12 cellular contexts compared by ENCODE assay signal in the genomic region with DNA sequence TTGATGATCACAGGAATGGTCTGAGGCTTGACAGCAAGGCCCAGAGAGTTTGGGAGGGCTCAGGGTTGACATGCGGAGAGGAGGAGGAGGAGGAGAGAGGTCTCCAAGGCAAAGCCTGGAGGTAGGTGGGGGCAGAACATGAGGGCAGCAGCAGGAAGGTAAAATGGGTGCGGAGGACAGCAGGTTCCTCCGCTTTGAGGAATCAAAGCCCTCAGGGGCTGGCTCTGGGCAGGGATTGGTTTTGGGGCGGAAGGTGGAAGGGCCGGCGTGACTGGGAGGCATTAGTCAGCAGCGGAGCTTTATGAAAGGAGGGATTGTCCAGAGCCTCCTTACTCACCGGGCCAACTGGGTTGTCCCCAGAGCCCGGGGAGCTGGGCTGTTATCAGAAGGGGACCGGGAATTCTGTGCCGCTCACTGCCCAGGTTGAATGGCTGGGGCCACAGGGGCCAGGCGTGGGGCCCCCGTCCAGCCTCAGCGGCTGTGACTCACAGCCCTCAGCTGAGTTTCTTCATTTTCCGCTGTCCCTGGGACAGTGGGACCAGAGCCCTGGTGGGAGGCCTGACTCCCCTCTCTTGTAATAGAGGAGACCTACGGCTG. TPM values are rescaled to one million over a fixed set of nuclear protein-coding genes. Genes with fewer than 3 reads are reported as not detected.
DNase-seq lines count a peak whose midpoint lies in the region; TF ChIP-seq lines count a peak whose summit lies in the region.
"Had no signal": no experiment of that assay in that cellular context is flagged by ENCODE, and none has a peak within 500 bp of the region (broad histone marks: within the 10 kb centered on the region; RNA-seq: fewer than 3 reads in every experiment).

No MANE protein-coding gene starts in this region.

- H3K4me2 ChIP-seq in osteoblast (ENCODE audit: insufficient read depth, low read length) = peak overlapping the region; percentile 16

- no peaks in the 10 kb centered on the region for H4K20me1 ChIP-seq in osteoblast (ENCODE audit: insufficient read depth, low read length)

- no peaks in the 10 kb centered on the region for H3K79me2 ChIP-seq in osteoblast (ENCODE audit: insufficient read depth, low read length)

- H3K4me3 ChIP-seq in osteoblast (ENCODE audit: insufficient read depth, low read length) = no peak overlapping the region
- no peak overlapping the region for H3K4me3 ChIP-seq in A673 (ENCODE audit: low read depth, low read length, poor library complexity, severe bottlenecking)

- POLR2A ChIA-PET in A673 (lab: Charles Lee; ENCODE audit: low non-redundant PET) = no interaction called here

- DNase-seq in Caki2 (ENCODE audit: low read depth) (peak; percentile 95), NCI-H460 (ENCODE audit: extremely low read depth, low read depth) (peak; percentile 88), epithelial cell of prostate (ENCODE audit: low read depth, low spot score) (peak; percentile 83), osteoblast (ENCODE audit: insufficient read length, low spot score, missing footprints) (peak; percentile 88), NCI-H2227 (lab: John Stamatoyannopoulos, UW; ENCODE audit: unreplicated experiment) (no peak), A673 (ENCODE audit: low spot score) (no peak), NCI-H2196 (lab: John Stamatoyannopoulos, UW; ENCODE audit: unreplicated experiment) (no peak), hepatic stellate cell (ENCODE audit: low spot score) (no peak)
- DNase-seq: cerebellar nuclear complex; COR-L47; KG1; stimulated activated naive CD8-positive, alpha-beta T cell treated with anti-CD3 and anti-CD28 coated beads, Interleukin-15, amount 100 ng/mL, for 72 hours had no signal

- in situ Hi-C loops in Caki2 (cut with HindIII; ENCODE audit: low pct_unique_long_range_greater_than_20kb, low sequenced_read_pairs) = no loop called here

- H2AFZ ChIP-seq in osteoblast (ENCODE audit: low read length) = no peak overlapping the region

- no TSS peak for BruUV-seq in A673 (replicated peaks; lab: Mats Ljungman, UMichigan)

- TF ChIP-seq CTCF in osteoblast (IDR thresholded peaks at IDR 0.05; ENCODE audit: extremely low read depth, low read depth, low read length) (no peak), A673 (conservative IDR thresholded peaks at IDR 0.05; ENCODE audit: low read depth, low read length) (no peak)

- no peaks in the 10 kb centered on the region for H3K27me3 ChIP-seq in osteoblast (ENCODE audit: insufficient read depth, low read length)
- no peaks in the 10 kb centered on the region for H3K27me3 ChIP-seq in A673 (replicated peaks; ENCODE audit: insufficient read depth, low read depth, low read length, poor library complexity)

- H3K27ac ChIP-seq in epithelial cell of prostate (peak overlapping the region; percentile 80), osteoblast (ENCODE audit: low read depth, low read length) (peak overlapping the region; percentile 100), A673 (ENCODE audit: low read depth, low read length, poor library complexity, severe bottlenecking) (no peak overlapping the region)

- intact Hi-C loops in A673 (cut with micrococcal nuclease; ENCODE audit: unreplicated experiment) = no loop called here

- peaks cover 66% of the 10 kb centered on the region for H3K4me1 ChIP-seq in osteoblast (ENCODE audit: insufficient read depth, low read length)
- H3K4me1 ChIP-seq in A673 (ENCODE audit: insufficient read depth, low read length, poor library complexity, severe bottlenecking) = no peaks in the 10 kb centered on the region

- H3K9me3 ChIP-seq in osteoblast (ENCODE audit: low read depth, low read length) (no peaks in the 10 kb centered on the region), A673 (ENCODE audit: low read depth, low read length, poor library complexity, severe bottlenecking) (no peaks in the 10 kb centered on the region)

- H3K36me3 ChIP-seq in osteoblast (ENCODE audit: insufficient read depth, low read length) (no peaks in the 10 kb centered on the region), A673 (ENCODE audit: insufficient read depth, low read length, poor library complexity, severe bottlenecking) (no peaks in the 10 kb centered on the region)

- CTCF ChIA-PET in A673 (lab: Charles Lee) = no interaction called here

RNA-seq across cellular contexts. Expression of a gene that starts 36.2 kb away (rescaled TPM):
- 35.7 and 35.8 TPM in 2 replicates for total RNA-seq in Caki2 (2014; rRNA removed; shearing (Covaris generic); ENCODE audit: low replicate concordance)
- 70.9 and 73.5 TPM in 2 replicates for total RNA-seq in NCI-H460 (2014; rRNA removed; shearing (Covaris generic))
- 213 and 282 TPM in 2 replicates for polyA plus RNA-seq in NCI-H460 (2014; cell fraction: nucleus; rRNA removed)
- total RNA-seq in osteoblast (3.2 and 3.3 TPM in 2 replicates), A673 (2021) (0.24 and 0.59 TPM in 2 replicates)

RNA-seq across cellular contexts. Expression of a gene that starts 56.3 kb away (rescaled TPM):
- not detected in 2 replicates for total RNA-seq in Caki2 (2014; rRNA removed; shearing (Covaris generic); ENCODE audit: low replicate concordance)
- 4.8 and 6.1 TPM in 2 replicates for total RNA-seq in NCI-H460 (2014; rRNA removed; shearing (Covaris generic))
- polyA plus RNA-seq in NCI-H460 (2014; cell fraction: nucleus; rRNA removed) = 6.2 and 10.6 TPM in 2 replicates
- not detected in 2 replicates for total RNA-seq in osteoblast
- total RNA-seq in A673 (2021) = not detected in 2 replicates

Comparison
In these comparisons a context has a peak if more than half of its experiments do, and no peak if none do; other contexts are left out.
1. DNase-seq: peak in Caki2 (single experiment), NCI-H460 (single experiment), epithelial cell of prostate (single experiment) and osteoblast (single experiment); none in NCI-H2227 (single experiment), A673 (single experiment), NCI-H2196 (single experiment) and hepatic stellate cell (single experiment).